Comparison of ENCODE assay signal across 36 cellular contexts in genomic region chr18:73785276-73785675, GRCh38.
A peak's percentile ranks its signal among the peaks of the same experiment; 100 is the strongest.
DNase-seq lines count a peak whose midpoint lies in the region; ATAC-seq and TF ChIP-seq lines count a peak whose summit lies in the region.
"Had no signal": no experiment of that assay in that cellular context is flagged by ENCODE, and none has a peak within 500 bp of the region (broad histone marks: within the 10 kb centered on the region; RNA-seq: fewer than 3 reads in every experiment).

No MANE protein-coding gene starts in this region.

- ATAC-seq in PC-3: no peak
- ATAC-seq in stimulated activated memory B cell treated with anti-CD40 and anti-IgM and Interleukin-4, amounts not matched to agents 10 μg/mL and 1 μg/mL and 100 μg/mL, for 72 hours: no peak
- ATAC-seq: A549, right cardiac atrium, T-cell had no signal

- no peaks in the 10 kb centered on the region for H3K4me1 ChIP-seq in PC-3 (ENCODE audit: insufficient read depth, low read length)
- H3K4me1 ChIP-seq: A549, ascending aorta, BE2C, esophagus squamous epithelium, left ventricle myocardium inferior, stomach had no signal

- no peak overlapping the region for H3K27ac Mint-ChIP-seq in stimulated activated memory B cell treated with anti-CD40 and anti-IgM and Interleukin-4, amounts not matched to agents 10 μg/mL and 1 μg/mL and 100 μg/mL, for 72 hours
- H3K27ac Mint-ChIP-seq: activated CD4-positive, alpha-beta T cell treated with anti-CD3 and anti-CD28 coated beads, Interleukin-2, amount 10 ng/mL, durations not matched to agents 24 days and 14 days; activated naive CD8-positive, alpha-beta T cell treated with anti-CD3 and anti-CD28 coated beads for 36 hours; endodermal cell; neural progenitor cell; T-cell had no signal

- no peaks in the 10 kb centered on the region for H3K27me3 ChIP-seq in PC-3 (ENCODE audit: low read length)
- H3K27me3 ChIP-seq: ascending aorta, BE2C, esophagus squamous epithelium, MG63, neural progenitor cell, stomach had no signal

- H3F3A ChIP-seq in PC-3 (ENCODE audit: low read length, unreplicated experiment): no peaks in the 10 kb centered on the region

- H3K27me3 Mint-ChIP-seq in stimulated activated memory B cell treated with anti-CD40 and anti-IgM and Interleukin-4, amounts not matched to agents 10 μg/mL and 1 μg/mL and 100 μg/mL, for 72 hours: peaks cover 9% of the 10 kb centered on the region
- H3K27me3 Mint-ChIP-seq: activated CD4-positive, alpha-beta T cell treated with anti-CD3 and anti-CD28 coated beads, Interleukin-2, amount 10 ng/mL, durations not matched to agents 24 days and 14 days; activated naive CD8-positive, alpha-beta T cell treated with anti-CD3 and anti-CD28 coated beads for 36 hours had no signal

- H3K9me3 Mint-ChIP-seq in stimulated activated memory B cell treated with anti-CD40 and anti-IgM and Interleukin-4, amounts not matched to agents 10 μg/mL and 1 μg/mL and 100 μg/mL, for 72 hours: no peaks in the 10 kb centered on the region
- H3K9me3 Mint-ChIP-seq: activated CD4-positive, alpha-beta T cell treated with anti-CD3 and anti-CD28 coated beads, Interleukin-2, amount 10 ng/mL, durations not matched to agents 24 days and 14 days; activated naive CD8-positive, alpha-beta T cell treated with anti-CD3 and anti-CD28 coated beads for 36 hours; endodermal cell; T-cell had no signal

- no peaks in the 10 kb centered on the region for H3K36me3 ChIP-seq in PC-3 (ENCODE audit: low read depth, low read length)
- H3K36me3 ChIP-seq: ascending aorta, BE2C, esophagus squamous epithelium, left ventricle myocardium inferior, MG63, neural progenitor cell, stomach, WERI-Rb-1 had no signal

- no peak overlapping the region for H2AFZ ChIP-seq in PC-3 (ENCODE audit: low read length)
- H2AFZ ChIP-seq: neural progenitor cell had no signal

- no peaks in the 10 kb centered on the region for H3K79me2 ChIP-seq in PC-3 (ENCODE audit: low read length)

- no peaks in the 10 kb centered on the region for H3K9me2 ChIP-seq in PC-3 (replicated peaks; ENCODE audit: low read length)

- TF ChIP-seq CTCF in AG10803 (conservative IDR thresholded peaks at IDR 0.05; ENCODE audit: low read length): no peak
- no peak for TF ChIP-seq CTCF in PC-3 (conservative IDR thresholded peaks at IDR 0.05; ENCODE audit: low read depth, low read length)
- no peak for TF ChIP-seq CTCF in epithelial cell of esophagus (IDR thresholded peaks at IDR 0.05; ENCODE audit: insufficient read depth, low read depth, low read length, missing control alignments)

- no peak overlapping the region for H3K9ac ChIP-seq in PC-3 (ENCODE audit: low read length)
- H3K9ac ChIP-seq: neural progenitor cell had no signal

- H3K27ac ChIP-seq in PC-3 (ENCODE audit: low read length): no peak overlapping the region
- H3K27ac ChIP-seq: A549, ascending aorta, left ventricle myocardium inferior, neural progenitor cell, stomach, WERI-Rb-1 had no signal

- POLR2A ChIA-PET in PC-3 (lab: Charles Lee; ENCODE audit: unreplicated experiment): no interaction called here

- no TSS peak for BruUV-seq in PC-3 (replicated peaks; lab: Mats Ljungman, UMichigan)

- no peak overlapping the region for H3K4me2 ChIP-seq in PC-3 (ENCODE audit: low read length)
- H3K4me2 ChIP-seq: A549, neural progenitor cell had no signal

- no peaks in the 10 kb centered on the region for H3K36me3 Mint-ChIP-seq in stimulated activated memory B cell treated with anti-CD40 and anti-IgM and Interleukin-4, amounts not matched to agents 10 μg/mL and 1 μg/mL and 100 μg/mL, for 72 hours
- H3K36me3 Mint-ChIP-seq: activated naive CD8-positive, alpha-beta T cell treated with anti-CD3 and anti-CD28 coated beads for 36 hours; neural progenitor cell; T-cell had no signal

- H3K4me3 Mint-ChIP-seq in stimulated activated memory B cell treated with anti-CD40 and anti-IgM and Interleukin-4, amounts not matched to agents 10 μg/mL and 1 μg/mL and 100 μg/mL, for 72 hours: no peak overlapping the region
- H3K4me3 Mint-ChIP-seq: activated CD4-positive, alpha-beta T cell treated with anti-CD3 and anti-CD28 coated beads, Interleukin-2, amount 10 ng/mL, durations not matched to agents 24 days and 14 days; activated naive CD8-positive, alpha-beta T cell treated with anti-CD3 and anti-CD28 coated beads for 36 hours; endodermal cell; neural progenitor cell; T-cell had no signal

- intact Hi-C loops in PC-3 (cut with micrococcal nuclease): no loop called here

- H3K4me1 Mint-ChIP-seq in stimulated activated memory B cell treated with anti-CD40 and anti-IgM and Interleukin-4, amounts not matched to agents 10 μg/mL and 1 μg/mL and 100 μg/mL, for 72 hours: no peaks in the 10 kb centered on the region
- H3K4me1 Mint-ChIP-seq: activated CD4-positive, alpha-beta T cell treated with anti-CD3 and anti-CD28 coated beads, Interleukin-2, amount 10 ng/mL, durations not matched to agents 24 days and 14 days; activated naive CD8-positive, alpha-beta T cell treated with anti-CD3 and anti-CD28 coated beads for 36 hours; neural progenitor cell; T-cell had no signal

- no peaks in the 10 kb centered on the region for H4K20me1 ChIP-seq in PC-3 (ENCODE audit: low read length)

- H3K9me3 ChIP-seq in PC-3 (ENCODE audit: low read length): no peaks in the 10 kb centered on the region
- H3K9me3 ChIP-seq: A549, ascending aorta, BE2C, esophagus squamous epithelium, left ventricle myocardium inferior, MG63, stomach had no signal

- no peak overlapping the region for H3K4me3 ChIP-seq in AG10803 (ENCODE audit: low read length)
- H3K4me3 ChIP-seq in PC-3 (ENCODE audit: low read length): no peak overlapping the region
- H3K4me3 ChIP-seq in epithelial cell of esophagus (ENCODE audit: low read length): no peak overlapping the region
- H3K4me3 ChIP-seq: A549, ascending aorta, esophagus squamous epithelium, left ventricle myocardium inferior, MG63, neural progenitor cell, stomach had no signal

- DNase-seq in AG10803 (ENCODE audit: low read depth) (peak; percentile 72), PC-3 (peak; percentile 3), epithelial cell of esophagus (ENCODE audit: low read depth) (peak; percentile 40), iris pigment epithelial cell (ENCODE audit: low read depth) (peak; percentile 41), COLO829 (ENCODE audit: low spot score) (no peak), middle frontal gyrus (ENCODE audit: extremely low spot score, low spot score) (no peak), CD1c-positive myeloid dendritic cell (ENCODE audit: extremely low spot score) (no peak)
- DNase-seq: activated CD4-positive, alpha-beta T cell treated with anti-CD3 and anti-CD28 coated beads, Interleukin-2, amount 10 ng/mL, durations not matched to agents 24 days and 14 days; activated effector memory CD4-positive, alpha-beta T cell treated with Interleukin-2 at 50 U/mL for 16 hours; activated naive CD8-positive, alpha-beta T cell treated with anti-CD3 and anti-CD28 coated beads for 36 hours; BE2C; central memory CD4-positive, alpha-beta T cell; COR-L47; DMS53; endodermal cell; esophagus squamous epithelium; HCEC 1CT; head of caudate nucleus; islet precursor cell; KBM-7; left ventricle myocardium inferior; mesendoderm; MG63; NCI-H1105; NCI-H187; NCI-H2171; NCI-H510A treated with DMSO at 0.1 percent for 48 hours; right cardiac atrium; stimulated activated CD8-positive, alpha-beta memory T cell treated with anti-CD3 and anti-CD28 coated beads, Interleukin-4, amount 100 ng/mL, for 48 hours; stomach; T-cell; WERI-Rb-1 had no signal

- CTCF ChIA-PET in PC-3 (lab: Charles Lee): no interaction called here

Comparison
In these comparisons a context has a peak if more than half of its experiments do, and no peak if none do; other contexts are left out.
1. DNase-seq: peak in AG10803 (single experiment), PC-3 (single experiment), epithelial cell of esophagus (single experiment) and iris pigment epithelial cell (single experiment); none in COLO829 (single experiment), middle frontal gyrus (single experiment) and CD1c-positive myeloid dendritic cell (single experiment).